Comparison of ENCODE assay signal across 8 cellular contexts in the genomic region with DNA sequence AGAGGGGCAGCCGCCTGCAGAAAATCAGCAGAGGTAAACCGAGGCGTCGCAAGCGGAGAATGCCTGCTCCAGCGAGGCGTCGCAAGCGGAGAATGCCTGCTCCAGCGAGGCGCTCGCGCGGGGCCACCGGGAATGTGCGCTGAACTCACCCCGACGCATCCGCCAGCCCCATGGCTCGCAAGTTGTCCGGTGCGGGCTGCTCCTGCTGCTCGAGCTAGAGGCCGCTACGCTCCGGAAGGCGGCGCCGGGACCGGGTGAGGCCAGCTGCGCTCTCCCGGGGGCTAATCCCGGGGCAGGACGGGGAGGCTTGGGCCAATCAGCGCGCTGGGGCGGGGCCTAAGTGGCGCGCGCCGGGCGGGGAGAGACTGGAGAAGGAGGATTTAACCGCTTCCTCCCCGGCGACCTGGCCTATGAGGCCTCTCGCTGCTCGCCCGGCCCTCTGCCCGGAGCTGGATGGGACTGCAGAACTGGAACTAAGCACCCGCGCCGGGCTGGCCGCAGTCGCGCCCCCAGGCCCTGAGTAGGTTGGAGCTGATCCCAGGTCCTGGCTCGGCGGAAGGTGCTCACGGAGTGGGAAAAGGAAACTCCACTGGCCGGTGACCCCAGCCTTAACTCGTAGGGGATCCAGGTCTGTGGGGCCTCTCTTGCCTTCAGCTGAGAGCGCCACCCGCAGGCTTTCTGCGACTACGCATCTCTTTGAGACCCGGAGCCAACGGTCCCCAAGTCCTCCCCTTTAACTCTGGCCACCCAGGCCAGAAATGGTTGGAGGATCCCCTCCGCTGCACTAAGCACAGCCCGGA. TPM values are rescaled to one million over a fixed set of nuclear protein-coding genes. Genes with fewer than 3 reads are reported as not detected.
DNase-seq lines count a peak whose midpoint lies in the region; FAIRE-seq and TF ChIP-seq lines count a peak whose summit lies in the region.

A gene with protein sequence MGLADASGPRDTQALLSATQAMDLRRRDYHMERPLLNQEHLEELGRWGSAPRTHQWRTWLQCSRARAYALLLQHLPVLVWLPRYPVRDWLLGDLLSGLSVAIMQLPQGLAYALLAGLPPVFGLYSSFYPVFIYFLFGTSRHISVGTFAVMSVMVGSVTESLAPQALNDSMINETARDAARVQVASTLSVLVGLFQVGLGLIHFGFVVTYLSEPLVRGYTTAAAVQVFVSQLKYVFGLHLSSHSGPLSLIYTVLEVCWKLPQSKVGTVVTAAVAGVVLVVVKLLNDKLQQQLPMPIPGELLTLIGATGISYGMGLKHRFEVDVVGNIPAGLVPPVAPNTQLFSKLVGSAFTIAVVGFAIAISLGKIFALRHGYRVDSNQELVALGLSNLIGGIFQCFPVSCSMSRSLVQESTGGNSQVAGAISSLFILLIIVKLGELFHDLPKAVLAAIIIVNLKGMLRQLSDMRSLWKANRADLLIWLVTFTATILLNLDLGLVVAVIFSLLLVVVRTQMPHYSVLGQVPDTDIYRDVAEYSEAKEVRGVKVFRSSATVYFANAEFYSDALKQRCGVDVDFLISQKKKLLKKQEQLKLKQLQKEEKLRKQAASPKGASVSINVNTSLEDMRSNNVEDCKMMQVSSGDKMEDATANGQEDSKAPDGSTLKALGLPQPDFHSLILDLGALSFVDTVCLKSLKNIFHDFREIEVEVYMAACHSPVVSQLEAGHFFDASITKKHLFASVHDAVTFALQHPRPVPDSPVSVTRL (minus strand): TSS at position 240 of the 800 bp plus-strand sequence. CDS start 68 bp downstream, at position 172.

- H3K4me2 ChIP-seq in neural cell (ENCODE audit: low read length), result peak within 1 kb of the TSS; percentile 42

- peak; percentile 98 for FAIRE-seq in G401.6 (lab: Jason Lieb, UNC)

- no peak within 1 kb of the TSS for H2AFZ ChIP-seq in neural cell (ENCODE audit: low read depth, low read length)

- H3K4me3 ChIP-seq in HAP-1 (peak within 1 kb of the TSS; percentile 85), MG63 (peak within 1 kb of the TSS; percentile 68), neural cell (ENCODE audit: low read length) (peak within 1 kb of the TSS; percentile 80), stomach (peak within 1 kb of the TSS; percentile 79 to 98 (median 94))

- H3K36me3 ChIP-seq in HAP-1 (replicated peaks), result peaks cover 14% of the 10 kb centered on the region; the same call in 1 of the 2 replicates
- H3K36me3 ChIP-seq in MG63, result no peaks in the 10 kb centered on the region
- no peaks in the 10 kb centered on the region for H3K36me3 ChIP-seq in neural cell (ENCODE audit: insufficient read depth, low read length)
- H3K36me3 ChIP-seq in stomach, result peaks cover 8 to 30% (median 30%) of the 10 kb centered on the region in 4 donors

- peak in 1 of 4 donors; percentile 31 for TF ChIP-seq POLR2A in stomach (IDR thresholded peaks at IDR 0.05)

- no peaks in the 10 kb centered on the region for H3K79me2 ChIP-seq in neural cell (replicated peaks; ENCODE audit: insufficient read depth, low read length)

- H3K9me2 ChIP-seq in neural cell (ENCODE audit: insufficient read depth, low read length), result no peaks in the 10 kb centered on the region

- intact Hi-C loops in stomach (cut with DNase I; ENCODE audit: low total_unique reads), result no loop called here

- 0 to 1% (median 0%) methylated on average over 22 to 68 of the region's 68 CpGs for WGBS in stomach, 5 donors

- H4K20me1 ChIP-seq in neural cell (ENCODE audit: insufficient read depth), result peaks cover 39% of the 10 kb centered on the region

- H3K27me3 ChIP-seq in HAP-1 (ENCODE audit: low read depth) (no peaks in the 10 kb centered on the region), MG63 (no peaks in the 10 kb centered on the region), neural cell (ENCODE audit: insufficient read depth, low read depth, low read length) (no peaks in the 10 kb centered on the region), stomach (no peaks in the 10 kb centered on the region)

- TF ChIP-seq EP300 in neural cell (conservative IDR thresholded peaks at IDR 0.05; ENCODE audit: poor library complexity, severe bottlenecking) (peak; percentile 39), stomach (IDR thresholded peaks at IDR 0.05) (no peak)

- TF ChIP-seq CTCF in neural cell (IDR thresholded peaks at IDR 0.05; ENCODE audit: poor library complexity, severe bottlenecking) (peak; percentile 60), stomach (IDR thresholded peaks at IDR 0.05) (peak in 5 of 7 experiments; percentile 20 to 43 (median 39))

- H3K9me3 ChIP-seq in HAP-1 (no peaks in the 10 kb centered on the region), MG63 (no peaks in the 10 kb centered on the region), neural cell (ENCODE audit: low read length) (no peaks in the 10 kb centered on the region), stomach (no peaks in the 10 kb centered on the region)

- peak; percentile 41 for TF ChIP-seq RAD21 in neural cell (conservative IDR thresholded peaks at IDR 0.05)

- no peaks in the 10 kb centered on the region for H3F3A ChIP-seq in neural cell (ENCODE audit: insufficient read depth, low read length, poor library complexity, severe bottlenecking)

- peak; percentile 95 to 98 for DNase-seq in HAP-1 (ENCODE audit: low spot score in 2 of 2)
- DNase-seq in MG63, result peak; percentile 95
- DNase-seq in SHP77 treated with DMSO at 0.1 percent for 48 hours (lab: John Stamatoyannopoulos, UW), result peak; percentile 80
- peak; percentile 98 for DNase-seq in activated effector memory CD4-positive, alpha-beta T cell treated with anti-CD3 and anti-CD28 coated beads, Interleukin-2, amount 50 U/mL, for 16 hours
- peak; percentile 92 for DNase-seq in fibroblast of the conjunctiva (ENCODE audit: low read depth)
- peak; percentile 98 for DNase-seq in stomach

- H3K27ac ChIP-seq in neural cell (ENCODE audit: low read length), result peak within 1 kb of the TSS; percentile 52
- peak within 1 kb of the TSS; percentile 79 to 91 (median 87) for H3K27ac ChIP-seq in stomach

- in situ Hi-C loops in HAP-1 (cut with MboI; ENCODE audit: low sequenced_read_pairs), result no loop called here

- peaks cover 12% of the 10 kb centered on the region for H3K4me1 ChIP-seq in HAP-1
- peaks cover 22 to 35% (median 26%) of the 10 kb centered on the region in 4 donors for H3K4me1 ChIP-seq in stomach

- H3K9ac ChIP-seq in neural cell (ENCODE audit: low read length), result peak within 1 kb of the TSS; percentile 64

TF ChIP-seq in neural cell, 6 proteins besides CTCF, POLR2A, EP300 and RAD21:
- TF ChIP-seq MXI1 (conservative IDR thresholded peaks at IDR 0.05; ENCODE audit: poor library complexity, severe bottlenecking) (peak; percentile 87), TAF1 (IDR thresholded peaks at IDR 0.05; ENCODE audit: low read depth) (no peak), EZH2 (IDR thresholded peaks at IDR 0.05; ENCODE audit: borderline replicate concordance, insufficient read depth, low read length, poor library complexity, severe bottlenecking) (no peak), POLR2AphosphoS5 (IDR thresholded peaks at IDR 0.05) (peak; percentile 68), SMC3 (conservative IDR thresholded peaks at IDR 0.05; ENCODE audit: poor library complexity) (peak; percentile 59)
- TF ChIP-seq, protein P1, sequence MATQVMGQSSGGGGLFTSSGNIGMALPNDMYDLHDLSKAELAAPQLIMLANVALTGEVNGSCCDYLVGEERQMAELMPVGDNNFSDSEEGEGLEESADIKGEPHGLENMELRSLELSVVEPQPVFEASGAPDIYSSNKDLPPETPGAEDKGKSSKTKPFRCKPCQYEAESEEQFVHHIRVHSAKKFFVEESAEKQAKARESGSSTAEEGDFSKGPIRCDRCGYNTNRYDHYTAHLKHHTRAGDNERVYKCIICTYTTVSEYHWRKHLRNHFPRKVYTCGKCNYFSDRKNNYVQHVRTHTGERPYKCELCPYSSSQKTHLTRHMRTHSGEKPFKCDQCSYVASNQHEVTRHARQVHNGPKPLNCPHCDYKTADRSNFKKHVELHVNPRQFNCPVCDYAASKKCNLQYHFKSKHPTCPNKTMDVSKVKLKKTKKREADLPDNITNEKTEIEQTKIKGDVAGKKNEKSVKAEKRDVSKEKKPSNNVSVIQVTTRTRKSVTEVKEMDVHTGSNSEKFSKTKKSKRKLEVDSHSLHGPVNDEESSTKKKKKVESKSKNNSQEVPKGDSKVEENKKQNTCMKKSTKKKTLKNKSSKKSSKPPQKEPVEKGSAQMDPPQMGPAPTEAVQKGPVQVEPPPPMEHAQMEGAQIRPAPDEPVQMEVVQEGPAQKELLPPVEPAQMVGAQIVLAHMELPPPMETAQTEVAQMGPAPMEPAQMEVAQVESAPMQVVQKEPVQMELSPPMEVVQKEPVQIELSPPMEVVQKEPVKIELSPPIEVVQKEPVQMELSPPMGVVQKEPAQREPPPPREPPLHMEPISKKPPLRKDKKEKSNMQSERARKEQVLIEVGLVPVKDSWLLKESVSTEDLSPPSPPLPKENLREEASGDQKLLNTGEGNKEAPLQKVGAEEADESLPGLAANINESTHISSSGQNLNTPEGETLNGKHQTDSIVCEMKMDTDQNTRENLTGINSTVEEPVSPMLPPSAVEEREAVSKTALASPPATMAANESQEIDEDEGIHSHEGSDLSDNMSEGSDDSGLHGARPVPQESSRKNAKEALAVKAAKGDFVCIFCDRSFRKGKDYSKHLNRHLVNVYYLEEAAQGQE (IDR thresholded peaks at IDR 0.05; ENCODE audit: borderline replicate concordance), result peak; percentile 22

RNA-seq across cellular contexts. Expression of the gene that starts here (rescaled TPM):
- total RNA-seq in MG63 (2014; rRNA removed; shearing (Covaris generic); ENCODE audit: low replicate concordance), result 4.4 and 9.7 TPM in 2 replicates
- polyA plus RNA-seq in neural cell (23.6 and 25.7 TPM in 2 replicates), stomach (10 to 100 TPM; 14.8 to 67.7 (median 31.4) TPM)
- 9.4 and 9.7 TPM in 2 replicates for polyA minus RNA-seq in neural cell
- 100 to 1,000 TPM in 3 of 5 donors, 10 to 100 TPM in 2; 23.9 to 279 (median 137) TPM for total RNA-seq in stomach

Comparison
In these comparisons a context has a peak if more than half of its experiments do, and no peak if none do; other contexts are left out.
1. Peak in every context shown above with its lines: DNase-seq, H3K4me3 ChIP-seq and H3K27ac ChIP-seq.